18 cellular contexts compared by ENCODE assay signal in the genomic region with DNA sequence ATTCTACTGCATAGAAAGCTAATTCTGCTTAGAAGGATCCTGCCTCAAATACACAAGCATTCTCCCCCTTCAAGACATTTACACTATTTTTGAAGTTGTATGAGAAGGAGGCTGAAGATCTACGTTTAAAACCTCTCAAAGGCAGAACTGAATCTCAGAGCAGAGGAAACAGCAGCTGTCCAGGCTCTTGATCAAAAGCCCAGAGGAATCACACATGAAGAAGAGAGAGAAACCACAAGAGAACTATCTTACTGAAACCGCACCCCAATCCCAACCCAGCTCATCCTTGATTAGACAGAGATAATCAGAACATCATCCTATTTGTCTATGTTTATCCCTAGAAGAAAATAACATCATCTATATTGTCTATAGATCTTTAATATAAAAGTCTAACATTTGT.
"Had no signal": no experiment of that assay in that cellular context is flagged by ENCODE, and none has a peak within 500 bp of the region (broad histone marks: within the 10 kb centered on the region; RNA-seq: fewer than 3 reads in every experiment).

No MANE protein-coding gene starts in this region.

- H3K36me3 ChIP-seq: lower lobe of right lung, sigmoid colon, upper lobe of left lung had no signal

- H3K9me3 ChIP-seq: lower lobe of right lung, sigmoid colon, upper lobe of left lung had no signal

- H3K9me3 Mint-ChIP-seq: activated naive CD4-positive, alpha-beta T cell treated with anti-CD3 and anti-CD28 coated beads, Interleukin-2, amount 50 U/mL, for 72 hours; natural killer cell had no signal

- ATAC-seq: activated naive CD4-positive, alpha-beta T cell treated with anti-CD3 and anti-CD28 coated beads, Interleukin-2, amount 50 U/mL, for 72 hours; foreskin keratinocyte; left lobe of liver; lower lobe of right lung; natural killer cell had no signal

- H3K36me3 Mint-ChIP-seq: brain, immature natural killer cell, natural killer cell had no signal

- H3K27ac ChIP-seq: foreskin keratinocyte, lower lobe of right lung, sigmoid colon, upper lobe of left lung had no signal

- H3K4me3 ChIP-seq: lower lobe of right lung, sigmoid colon, upper lobe of left lung had no signal

- DNase-seq: activated gamma-delta T cell treated with Interleukin-2 at 50 U/mL for 16 hours; activated T-cell treated with anti-CD3 and anti-CD28 coated beads, Interleukin-2, amount 50 U/mL, for 1 hour; aorta; effector CD4-positive, alpha-beta T cell; erythroblast; foreskin keratinocyte; immature natural killer cell; lower lobe of right lung; natural killer cell; retina; sigmoid colon; stimulated activated CD4-positive, alpha-beta T cell treated with anti-CD3 and anti-CD28 coated beads, Interleukin-2, amount 100 ng/mL, for 48 hours; stimulated activated CD8-positive, alpha-beta memory T cell treated with anti-CD3 and anti-CD28 coated beads, Interleukin-4, amount 100 ng/mL, for 48 hours; stimulated activated naive CD4-positive, alpha-beta T cell; upper lobe of left lung had no signal

- H3K27ac Mint-ChIP-seq: activated naive CD4-positive, alpha-beta T cell treated with anti-CD3 and anti-CD28 coated beads, Interleukin-2, amount 50 U/mL, for 72 hours; brain had no signal

- H3K27me3 ChIP-seq: foreskin keratinocyte, sigmoid colon, upper lobe of left lung had no signal
